Comparison of ENCODE assay signal across 13 cellular contexts in genomic region chr1:18915341-18915740, GRCh38. TPM values are rescaled to one million over a fixed set of nuclear protein-coding genes. Genes with fewer than 3 reads are reported as not detected.
"Had no signal": no experiment of that assay in that cellular context is flagged by ENCODE, and none has a peak within 500 bp of the region (broad histone marks: within the 10 kb centered on the region; RNA-seq: fewer than 3 reads in every experiment).

No MANE protein-coding gene starts in this region.

- H3K27me3 ChIP-seq: right lobe of liver had no signal

- H3K4me1 ChIP-seq: prostate gland had no signal

- H3K4me3 ChIP-seq: prostate gland, right lobe of liver had no signal

- H3K27ac ChIP-seq: prostate gland, right lobe of liver, WERI-Rb-1 had no signal

- H3K9me3 ChIP-seq: prostate gland, right lobe of liver had no signal

- DNase-seq: activated CD4-positive, alpha-beta T cell treated with anti-CD3 and anti-CD28 coated beads, Interleukin-2, amount 50 U/mL, for 48 hours; activated T-cell treated with anti-CD3 and anti-CD28 coated beads, Interleukin-2, amount 50 U/mL, for 72 hours; hippocampal formation; mesendoderm; right lobe of liver; stimulated activated naive CD8-positive, alpha-beta T cell treated with anti-CD3 and anti-CD28 coated beads, Interleukin-15, amount 100 ng/mL, for 72 hours; T-helper 17 cell; WERI-Rb-1 had no signal

- ATAC-seq: activated T-cell treated with anti-CD3 and anti-CD28 coated beads, Interleukin-2, amount 50 U/mL, for 72 hours; esophagus mucosa; right lobe of liver; stimulated activated naive CD8-positive, alpha-beta T cell treated with anti-CD3 and anti-CD28 coated beads, Interleukin-15, amount 100 ng/mL, for 72 hours; T-helper 17 cell had no signal

RNA-seq across cellular contexts. Expression of gene TAS1R2, which starts 55.9 kb away (rescaled TPM):
- total RNA-seq: activated T-cell treated with anti-CD3 and anti-CD28 coated beads, Interleukin-2, amount 50 U/mL, for 72 hours; esophagus mucosa; liver; omental fat pad; prostate gland; T-helper 17 cell; temporal lobe had no signal
